In genomic region chr16:8572919-8573724, GRCh38 we compare ENCODE assay signal across 9 cellular contexts. TPM values are rescaled to one million over a fixed set of nuclear protein-coding genes. Genes with fewer than 3 reads are reported as not detected.
DNase-seq lines count a peak whose midpoint lies in the region; ATAC-seq and TF ChIP-seq lines count a peak whose summit lies in the region.
"Had no signal": no experiment of that assay in that cellular context is flagged by ENCODE, and none has a peak within 500 bp of the region (broad histone marks: within the 10 kb centered on the region; RNA-seq: fewer than 3 reads in every experiment).

No MANE protein-coding gene starts in this region.

- peak; percentile 67 for TF ChIP-seq CTCF in BE2C (IDR thresholded peaks at IDR 0.05; ENCODE audit: low read depth, low read length)
- TF ChIP-seq CTCF in GM20000 (IDR thresholded peaks at IDR 0.05; ENCODE audit: extremely low read depth, missing control alignments): peak; percentile 33
- peak; percentile 12 for TF ChIP-seq CTCF in thoracic aorta (IDR thresholded peaks at IDR 0.05)

- H3K4me1 ChIP-seq in BE2C (no peaks in the 10 kb centered on the region), thoracic aorta (ENCODE audit: control insufficient read depth in 1 of 2, low read depth in 2 of 2) (peaks cover 0 to 22% of the 10 kb centered on the region in 2 donors)

- H3K27me3 ChIP-seq in BE2C (0 out of 2 replicates have a peak, but pooled peaks cover 8% of the 10 kb centered on the region), thoracic aorta (replicated peaks; ENCODE audit: insufficient read depth) (no peaks in the 10 kb centered on the region)

- DNase-seq in BE2C: no peak
- DNase-seq in GM20000 (ENCODE audit: low spot score): no peak
- DNase-seq in SK-N-DZ (ENCODE audit: low spot score): peak; percentile 34
- DNase-seq in fibroblast of the conjunctiva (ENCODE audit: low read depth): peak; percentile 13
- DNase-seq in thoracic aorta (ENCODE audit: low spot score): no peak

- H3K36me3 ChIP-seq in BE2C: no peaks in the 10 kb centered on the region
- H3K36me3 ChIP-seq in thoracic aorta: no peaks in the 10 kb centered on the region

- H3K27ac ChIP-seq in thoracic aorta: no peak overlapping the region

- no peak for ATAC-seq in thoracic aorta (ENCODE audit: insufficient number of reproducible peaks, low FRiP score, low read depth)
- no peak for ATAC-seq in GM21447 (IDR thresholded peaks at IDR 0.05; ENCODE audit: unreplicated experiment)
- no peak for ATAC-seq in GM21737 (IDR thresholded peaks at IDR 0.05; ENCODE audit: unreplicated experiment)
- no peak for ATAC-seq in GM21526 (IDR thresholded peaks at IDR 0.05; ENCODE audit: low FRiP score, unreplicated experiment)

- H3K4me3 ChIP-seq in BE2C (ENCODE audit: low read depth, low read length) (peak overlapping the region; percentile 43), thoracic aorta (no peak overlapping the region)

- H3K9me3 ChIP-seq in BE2C (no peaks in the 10 kb centered on the region), thoracic aorta (no peaks in the 10 kb centered on the region)

RNA-seq across cellular contexts. Expression of gene TMEM114, which starts 17.2 kb away (rescaled TPM):
- polyA plus RNA-seq in BE2C (2012; ENCODE audit: insufficient read depth, insufficient read length, low read depth): not detected
- polyA plus RNA-seq in SK-N-DZ (2014; cell fraction: cytosol; rRNA removed): not detected in 2 replicates
- not detected in 2 replicates for polyA plus RNA-seq in SK-N-DZ (2014; cell fraction: nucleus; rRNA removed)
- not detected for total RNA-seq in thoracic aorta
- total RNA-seq: mononuclear cell had no signal

RNA-seq across cellular contexts. Expression of gene METTL22, which starts 48.4 kb away (rescaled TPM):
- 41.3 TPM for polyA plus RNA-seq in BE2C (2012; ENCODE audit: insufficient read depth, insufficient read length, low read depth)
- polyA plus RNA-seq in SK-N-DZ (2014; cell fraction: cytosol; rRNA removed): 23.9 and 309 TPM in 2 replicates
- polyA plus RNA-seq in SK-N-DZ (2014; cell fraction: nucleus; rRNA removed): 56.3 and 63.4 TPM in 2 replicates
- total RNA-seq in thoracic aorta: 10 to 100 TPM; 19.6 to 34.6 TPM

Comparison
In these comparisons a context has a peak if more than half of its experiments do, and no peak if none do; other contexts are left out.
1. DNase-seq: peak in SK-N-DZ (single experiment) and fibroblast of the conjunctiva (single experiment); none in BE2C (single experiment), GM20000 (single experiment) and thoracic aorta (single experiment).
2. CTCF ChIP-seq: peak in every context shown above with its lines; median percentile 67 in BE2C; 33 in GM20000; 12 in thoracic aorta.